In genomic region chr2:88765154-88765948, GRCh38 we compare ENCODE assay signal across 8 cellular contexts.
A peak's percentile ranks its signal among the peaks of the same experiment; 100 is the strongest.
DNase-seq lines count a peak whose midpoint lies in the region; ATAC-seq and TF ChIP-seq lines count a peak whose summit lies in the region.

No MANE protein-coding gene starts in this region.

- H3K4me3 ChIP-seq in DOHH2 (ENCODE audit: low read length) = peak overlapping the region; percentile 68

- peaks cover 12% of the 10 kb centered on the region for H3K4me1 ChIP-seq in DOHH2 (ENCODE audit: control insufficient read depth, low read length)

- no peaks in the 10 kb centered on the region for H4K20me1 ChIP-seq in DOHH2 (ENCODE audit: control insufficient read depth, insufficient read depth, low read depth, low read length)

- H3K9me3 ChIP-seq in DOHH2 (ENCODE audit: control insufficient read depth, insufficient read depth, low read length) = peaks cover 8% of the 10 kb centered on the region; the same call in 1 of the 2 replicates

- peak; percentile 64 for DNase-seq in T-helper 2 cell treated with Interferon-gamma antibody and Interleukin-4, amounts not matched to agents 5 μg/mL and 100 μg/mL, for 36 hours (ENCODE audit: low spot score)
- DNase-seq in ecto neural progenitor cell (ENCODE audit: low spot score) (peak; percentile 57), myocyte (ENCODE audit: low read depth) (peak; percentile 2), type B pancreatic cell (ENCODE audit: extremely low spot score, unreplicated experiment) (no peak), left lobe of liver (ENCODE audit: low spot score) (no peak)

- no peaks in the 10 kb centered on the region for H3F3A ChIP-seq in DOHH2 (ENCODE audit: control insufficient read depth, insufficient read depth)

- H3K36me3 ChIP-seq in DOHH2 (ENCODE audit: control insufficient read depth, low read length) = no peaks in the 10 kb centered on the region

- ATAC-seq in HG03442 (IDR thresholded peaks at IDR 0.05; ENCODE audit: unreplicated experiment) (peak; percentile 66), left lobe of liver (no peak), HG03196 (IDR thresholded peaks at IDR 0.05; ENCODE audit: unreplicated experiment) (no peak)

- H3K27ac Mint-ChIP-seq in T-helper 2 cell treated with Interferon-gamma antibody and Interleukin-4, amounts not matched to agents 5 μg/mL and 100 μg/mL, for 36 hours = peak overlapping the region; percentile 74
- peak overlapping the region; percentile 77 for H3K27ac Mint-ChIP-seq in type B pancreatic cell

- peaks cover 5% of the 10 kb centered on the region for H3K4me1 Mint-ChIP-seq in T-helper 2 cell treated with Interferon-gamma antibody and Interleukin-4, amounts not matched to agents 5 μg/mL and 100 μg/mL, for 36 hours (ENCODE audit: low read depth)
- H3K4me1 Mint-ChIP-seq in type B pancreatic cell (ENCODE audit: unreplicated experiment) = peaks cover 3% of the 10 kb centered on the region

- H3K27ac ChIP-seq in DOHH2 (ENCODE audit: low read depth, low read length) = no peak overlapping the region

- TF ChIP-seq CTCF in DOHH2 (IDR thresholded peaks at IDR 0.05; ENCODE audit: low read depth, low read length, poor library complexity, severe bottlenecking) (no peak), type B pancreatic cell (conservative IDR thresholded peaks at IDR 0.05) (no peak)

- no peaks in the 10 kb centered on the region for H3K36me3 Mint-ChIP-seq in T-helper 2 cell treated with Interferon-gamma antibody and Interleukin-4, amounts not matched to agents 5 μg/mL and 100 μg/mL, for 36 hours (ENCODE audit: low read depth)
- H3K36me3 Mint-ChIP-seq in type B pancreatic cell = no peaks in the 10 kb centered on the region

- H3K27me3 Mint-ChIP-seq in T-helper 2 cell treated with Interferon-gamma antibody and Interleukin-4, amounts not matched to agents 5 μg/mL and 100 μg/mL, for 36 hours (ENCODE audit: low read depth) = peaks cover 28% of the 10 kb centered on the region
- H3K27me3 Mint-ChIP-seq in type B pancreatic cell = peaks cover 41% of the 10 kb centered on the region

- H3K4me2 ChIP-seq in DOHH2 (ENCODE audit: low read length) = peak overlapping the region; percentile 84

- peaks cover 13% of the 10 kb centered on the region for H3K27me3 ChIP-seq in DOHH2 (ENCODE audit: control insufficient read depth, low read length)

- H3K79me2 ChIP-seq in DOHH2 (ENCODE audit: control insufficient read depth, low read length) = no peaks in the 10 kb centered on the region

- peak overlapping the region; percentile 84 for H3K4me3 Mint-ChIP-seq in T-helper 2 cell treated with Interferon-gamma antibody and Interleukin-4, amounts not matched to agents 5 μg/mL and 100 μg/mL, for 36 hours
- H3K4me3 Mint-ChIP-seq in type B pancreatic cell = peak overlapping the region; percentile 86

- H3K9me3 Mint-ChIP-seq in T-helper 2 cell treated with Interferon-gamma antibody and Interleukin-4, amounts not matched to agents 5 μg/mL and 100 μg/mL, for 36 hours = no peaks in the 10 kb centered on the region
- no peaks in the 10 kb centered on the region for H3K9me3 Mint-ChIP-seq in type B pancreatic cell

- no peaks in the 10 kb centered on the region for H3K9me2 ChIP-seq in DOHH2 (replicated peaks; ENCODE audit: control insufficient read depth, low read length)

Comparison
In these comparisons a context has a peak if more than half of its experiments do, and no peak if none do; other contexts are left out.
1. DNase-seq: peak in T-helper 2 cell treated with Interferon-gamma antibody and Interleukin-4, amounts not matched to agents 5 μg/mL and 100 μg/mL, for 36 hours (single experiment), ecto neural progenitor cell (single experiment) and myocyte (single experiment); none in type B pancreatic cell (single experiment) and left lobe of liver (single experiment).